9 cellular contexts compared by ENCODE assay signal in the genomic region with DNA sequence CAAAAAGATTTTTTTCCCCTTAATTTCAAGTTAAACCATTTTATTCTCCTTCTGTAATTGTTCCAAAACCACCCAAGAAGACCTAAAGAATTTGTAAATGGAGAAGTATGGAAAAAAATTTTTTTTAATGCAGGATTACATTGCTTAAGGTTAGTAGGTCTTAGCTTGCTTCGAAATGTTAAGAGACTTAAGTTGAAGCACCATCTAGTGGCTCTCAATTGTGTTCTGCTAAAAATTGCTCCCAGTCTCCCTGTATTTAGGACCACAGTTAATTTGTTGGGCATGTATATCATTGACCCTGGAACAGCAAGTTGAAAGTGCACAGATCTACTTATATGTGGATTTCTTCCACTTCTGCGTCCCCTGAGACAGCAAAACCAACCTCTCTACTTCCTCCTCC. TPM values are rescaled to one million over a fixed set of nuclear protein-coding genes. Genes with fewer than 3 reads are reported as not detected.
DNase-seq lines count a peak whose midpoint lies in the region; ATAC-seq and TF ChIP-seq lines count a peak whose summit lies in the region.
"Had no signal": no experiment of that assay in that cellular context is flagged by ENCODE, and none has a peak within 500 bp of the region (broad histone marks: within the 10 kb centered on the region; RNA-seq: fewer than 3 reads in every experiment).

No MANE protein-coding gene starts in this region.

- no peaks in the 10 kb centered on the region for H3K79me1 ChIP-seq in neuronal stem cell (ENCODE audit: low read depth, low read length)

- H3K4me3 ChIP-seq in Loucy (ENCODE audit: low read length, poor library complexity, severe bottlenecking) (no peak overlapping the region), muscle layer of duodenum (ENCODE audit: low read depth in 1 of 2, low read length in 2 of 2) (no peak overlapping the region), neuronal stem cell (ENCODE audit: low read length in 2 of 2) (no peak overlapping the region)

- no peak overlapping the region for H2BK5ac ChIP-seq in neuronal stem cell (ENCODE audit: low read length)

- H3K36me3 Mint-ChIP-seq in chondrocyte (ENCODE audit: low read depth) = no peaks in the 10 kb centered on the region
- peaks cover 1% of the 10 kb centered on the region for H3K36me3 Mint-ChIP-seq in activated CD8-positive, alpha-beta memory T cell treated with anti-CD3 and anti-CD28 coated beads, Interleukin-2, amount 10 ng/mL, durations not matched to agents 7 days and 5 days
- H3K36me3 Mint-ChIP-seq: immature natural killer cell had no signal

- H3K79me2 ChIP-seq in Loucy (ENCODE audit: insufficient read depth, low read length) = no peaks in the 10 kb centered on the region

- no peak overlapping the region for H2BK15ac ChIP-seq in neuronal stem cell (ENCODE audit: low read length)

- no peak overlapping the region for H3K4me3 Mint-ChIP-seq in chondrocyte (ENCODE audit: unreplicated experiment)
- no peak overlapping the region for H3K4me3 Mint-ChIP-seq in activated CD8-positive, alpha-beta memory T cell treated with anti-CD3 and anti-CD28 coated beads, Interleukin-2, amount 10 ng/mL, durations not matched to agents 7 days and 5 days
- H3K4me3 Mint-ChIP-seq: immature natural killer cell had no signal

- no peaks in the 10 kb centered on the region for H3K9me2 ChIP-seq in Loucy (replicated peaks; ENCODE audit: low read depth, low read length)

- peaks cover 43% of the 10 kb centered on the region for H3K4me1 Mint-ChIP-seq in chondrocyte (ENCODE audit: low read depth)
- H3K4me1 Mint-ChIP-seq in activated CD8-positive, alpha-beta memory T cell treated with anti-CD3 and anti-CD28 coated beads, Interleukin-2, amount 10 ng/mL, durations not matched to agents 7 days and 5 days = peaks cover 27% of the 10 kb centered on the region

- H4K20me1 ChIP-seq in Loucy (ENCODE audit: insufficient read depth, low read length, poor library complexity, severe bottlenecking) = no peaks in the 10 kb centered on the region

- H3K9ac ChIP-seq in Loucy (ENCODE audit: low read depth, low read length, poor library complexity, severe bottlenecking) (no peak overlapping the region), neuronal stem cell (ENCODE audit: low read depth, low read length, poor library complexity) (no peak overlapping the region)

- no peak for ATAC-seq in activated CD8-positive, alpha-beta memory T cell treated with anti-CD3 and anti-CD28 coated beads, Interleukin-2, amount 10 ng/mL, durations not matched to agents 7 days and 5 days
- no peak for ATAC-seq in GM21723 (IDR thresholded peaks at IDR 0.05; ENCODE audit: unreplicated experiment)

- no peak overlapping the region for H2BK120ac ChIP-seq in neuronal stem cell (ENCODE audit: low read depth, low read length)

- CTCF ChIA-PET in activated CD8-positive, alpha-beta memory T cell treated with anti-CD3 and anti-CD28 coated beads, Interleukin-2, amount 10 ng/mL, durations not matched to agents 7 days and 5 days (lab: Charles Lee) = interaction anchor here (0.6 to 4.1 kb wide), 12 partner anchors 13 to 283 kb away, joined by 3 to 36 read pairs (median 4); a partner anchor contains a TSS

- peaks cover 30% of the 10 kb centered on the region for H3K4me1 ChIP-seq in Loucy (ENCODE audit: insufficient read depth, low read length, poor library complexity, severe bottlenecking)
- H3K4me1 ChIP-seq in muscle layer of duodenum (ENCODE audit: control insufficient read depth in 1 of 2, insufficient read depth in 2 of 2, low read length in 2 of 2) = peaks cover 0 to 28% of the 10 kb centered on the region in 2 donors
- no peaks in the 10 kb centered on the region for H3K4me1 ChIP-seq in neuronal stem cell (ENCODE audit: control insufficient read depth in 2 of 2, insufficient read depth in 1 of 2, low read depth in 1 of 2, low read length in 2 of 2)

- no peaks in the 10 kb centered on the region for H3K9me3 Mint-ChIP-seq in chondrocyte (ENCODE audit: low read depth)
- no peaks in the 10 kb centered on the region for H3K9me3 Mint-ChIP-seq in activated CD8-positive, alpha-beta memory T cell treated with anti-CD3 and anti-CD28 coated beads, Interleukin-2, amount 10 ng/mL, durations not matched to agents 7 days and 5 days (ENCODE audit: low read depth)

- no peaks in the 10 kb centered on the region for H3F3A ChIP-seq in Loucy (ENCODE audit: low read depth)

- H3K4me2 ChIP-seq in Loucy (ENCODE audit: low read depth, low read length, poor library complexity, severe bottlenecking) (no peak overlapping the region), neuronal stem cell (ENCODE audit: insufficient read depth, low read length, poor library complexity, severe bottlenecking) (no peak overlapping the region)

- no peak overlapping the region for H3K23ac ChIP-seq in neuronal stem cell (ENCODE audit: low read depth, low read length, poor library complexity)

- H3K27me3 ChIP-seq in Loucy (ENCODE audit: insufficient read depth, low read length, poor library complexity, severe bottlenecking) (no peaks in the 10 kb centered on the region), muscle layer of duodenum (ENCODE audit: low read depth, low read length) (no peaks in the 10 kb centered on the region), neuronal stem cell (ENCODE audit: control insufficient read depth in 3 of 3, insufficient read depth in 3 of 3, low read depth in 1 of 3, low read length in 3 of 3) (no peaks in the 10 kb centered on the region)

- no peaks in the 10 kb centered on the region for H3K27me3 Mint-ChIP-seq in chondrocyte (ENCODE audit: low read depth)
- peaks cover 5% of the 10 kb centered on the region for H3K27me3 Mint-ChIP-seq in activated CD8-positive, alpha-beta memory T cell treated with anti-CD3 and anti-CD28 coated beads, Interleukin-2, amount 10 ng/mL, durations not matched to agents 7 days and 5 days

- no peak overlapping the region for H2AK5ac ChIP-seq in neuronal stem cell (ENCODE audit: low read depth, low read length)

- no peaks in the 10 kb centered on the region for H3K36me3 ChIP-seq in Loucy (ENCODE audit: insufficient read depth, low read length)
- no peaks in the 10 kb centered on the region for H3K36me3 ChIP-seq in muscle layer of duodenum (ENCODE audit: control insufficient read depth in 1 of 2, insufficient read depth in 2 of 2, low read length in 2 of 2)
- H3K36me3 ChIP-seq in neuronal stem cell (replicated peaks in 1 of 2; ENCODE audit: control insufficient read depth in 2 of 2, insufficient read depth in 2 of 2, low read length in 2 of 2) = no peaks in the 10 kb centered on the region

- H2AFZ ChIP-seq in Loucy (ENCODE audit: low read length) (no peak overlapping the region), neuronal stem cell (ENCODE audit: low read length) (no peak overlapping the region)

- H3K9me3 ChIP-seq in Loucy (ENCODE audit: insufficient read depth, low read depth, low read length) (no peaks in the 10 kb centered on the region), muscle layer of duodenum (ENCODE audit: control insufficient read depth in 1 of 2, low read length in 2 of 2) (no peaks in the 10 kb centered on the region), neuronal stem cell (replicated peaks in 1 of 2; ENCODE audit: control insufficient read depth in 2 of 2, insufficient read depth in 1 of 2, low read depth in 1 of 2, low read length in 2 of 2) (no peaks in the 10 kb centered on the region)

- no peak overlapping the region for H2BK12ac ChIP-seq in neuronal stem cell (ENCODE audit: low read length)

- H3K14ac ChIP-seq in neuronal stem cell (ENCODE audit: low read length) = no peak overlapping the region

- no CpG with 5 or more reads among the region's 2 CpGs for WGBS in neuronal stem cell (ENCODE audit: extremely low coverage in 2 of 2, insufficient read length in 2 of 2, insufficient replicate concordance in 1 of 2), 2 donors

- no peak overlapping the region for H3K4ac ChIP-seq in neuronal stem cell (ENCODE audit: low read length)

- DNase-seq in DMS114 treated with DMSO at 0.1 percent for 48 hours (lab: John Stamatoyannopoulos, UW; ENCODE audit: unreplicated experiment) (peak; percentile 33), chondrocyte (ENCODE audit: low spot score) (no peak), middle frontal gyrus (ENCODE audit: extremely low spot score, low spot score) (no peak), neuronal stem cell (ENCODE audit: low spot score) (no peak)
- no peak for DNase-seq in activated CD8-positive, alpha-beta memory T cell treated with anti-CD3 and anti-CD28 coated beads, Interleukin-2, amount 10 ng/mL, durations not matched to agents 7 days and 5 days

- peak overlapping the region; percentile 67 for H3K27ac Mint-ChIP-seq in chondrocyte (ENCODE audit: unreplicated experiment)
- H3K27ac Mint-ChIP-seq in activated CD8-positive, alpha-beta memory T cell treated with anti-CD3 and anti-CD28 coated beads, Interleukin-2, amount 10 ng/mL, durations not matched to agents 7 days and 5 days = no peak overlapping the region
- H3K27ac Mint-ChIP-seq: immature natural killer cell had no signal

- H4K91ac ChIP-seq in neuronal stem cell (ENCODE audit: low read depth, low read length, poor library complexity) = no peak overlapping the region

- H4K8ac ChIP-seq in neuronal stem cell (ENCODE audit: low read depth, low read length) = no peak overlapping the region

- TF ChIP-seq CTCF in Loucy (conservative IDR thresholded peaks at IDR 0.05; ENCODE audit: low read length) = peak; percentile 65
- TF ChIP-seq CTCF in chondrocyte (IDR thresholded peaks at IDR 0.05) = peak; percentile 90

- H3K18ac ChIP-seq in neuronal stem cell (ENCODE audit: low read length) = no peak overlapping the region

- H3K27ac ChIP-seq in muscle layer of duodenum (ENCODE audit: low read length) (peak overlapping the region; percentile 52), neuronal stem cell (replicated peaks; ENCODE audit: low read length) (no peak overlapping the region)

RNA-seq across cellular contexts. Expression of a gene that starts 32.4 kb away (rescaled TPM):
- total RNA-seq in chondrocyte = not detected in 3 replicates
- not detected for polyA plus RNA-seq in neuronal stem cell (2013, experiment 1 of 2)
- polyA plus RNA-seq in neuronal stem cell (2013, experiment 2 of 2) = not detected
- total RNA-seq in activated CD8-positive, alpha-beta memory T cell treated with anti-CD3 and anti-CD28 coated beads, Interleukin-2, amount 10 ng/mL, durations not matched to agents 7 days and 5 days = not detected
- polyA plus RNA-seq: immature natural killer cell had no signal
